11 cellular contexts compared by ENCODE assay signal in genomic region chr11:19079643-19080440, GRCh38. TPM values are rescaled to one million over a fixed set of nuclear protein-coding genes. Genes with fewer than 3 reads are reported as not detected.
DNase-seq lines count a peak whose midpoint lies in the region; TF ChIP-seq lines count a peak whose summit lies in the region.
"Had no signal": no experiment of that assay in that cellular context is flagged by ENCODE, and none has a peak within 500 bp of the region (broad histone marks: within the 10 kb centered on the region; RNA-seq: fewer than 3 reads in every experiment).

No MANE protein-coding gene starts in this region.

- TF ChIP-seq CTCF in HFF-Myc (IDR thresholded peaks at IDR 0.05; ENCODE audit: low read depth, low read length, missing control alignments) (no peak), suprapubic skin (IDR thresholded peaks at IDR 0.05) (no peak)

- H3K4me3 ChIP-seq in HFF-Myc (replicated peaks; ENCODE audit: low read depth, low read length) = no peak overlapping the region
- H3K4me3 ChIP-seq in suprapubic skin = no peak overlapping the region
- H3K4me3 ChIP-seq: heart right ventricle had no signal

- peaks cover 27% of the 10 kb centered on the region for H3K4me1 ChIP-seq in suprapubic skin
- H3K4me1 ChIP-seq: parathyroid adenoma had no signal

- no peak for TF ChIP-seq POLR2A in suprapubic skin (IDR thresholded peaks at IDR 0.05)

- WGBS in suprapubic skin = 15% methylated on average over 6 of the region's 6 CpGs

- H3K36me3 ChIP-seq in suprapubic skin = no peaks in the 10 kb centered on the region
- H3K36me3 ChIP-seq: heart right ventricle had no signal

- TF ChIP-seq EP300 in suprapubic skin (IDR thresholded peaks at IDR 0.05) = no peak

- no peaks in the 10 kb centered on the region for H3K27me3 ChIP-seq in suprapubic skin
- H3K27me3 ChIP-seq: heart right ventricle had no signal

- H3K27ac ChIP-seq in suprapubic skin = peak overlapping the region; percentile 67
- H3K27ac ChIP-seq: heart right ventricle, parathyroid adenoma had no signal

- DNase-seq in HFF-Myc (ENCODE audit: extremely low read depth, low read depth) (peak; percentile 52), astrocyte of the hippocampus (ENCODE audit: low read depth, low spot score) (peak; percentile 93), inferior parietal cortex (ENCODE audit: extremely low spot score) (peak; percentile 15), suprapubic skin (ENCODE audit: low spot score in 2 of 2) (no peak), KG1 (lab: John Stamatoyannopoulos, UW) (no peak), NCI-H2081 (lab: John Stamatoyannopoulos, UW) (no peak)
- DNase-seq in NK-92 treated with Interleukin-12 subunit alpha and Interleukin-12 subunit beta, amount 100 ng/mL, for 24 hours (lab: John Stamatoyannopoulos, UW) = no peak
- no peak for DNase-seq in activated CD4-positive, alpha-beta T cell treated with anti-CD3 and anti-CD28 coated beads for 1 hour
- DNase-seq: heart right ventricle, NCI-H2029 treated with DMSO at 0.1 percent for 48 hours had no signal

- H3K9me3 ChIP-seq in suprapubic skin = no peaks in the 10 kb centered on the region
- H3K9me3 ChIP-seq: heart right ventricle had no signal

RNA-seq across cellular contexts. Expression of gene MRGPRX2, which starts 19.3 kb away (rescaled TPM):
- under 1 TPM in 1 of 4 donors, not detected in 3; 0.45 TPM for total RNA-seq in suprapubic skin

RNA-seq across cellular contexts. Expression of gene ZDHHC13, which starts 37.1 kb away (rescaled TPM):
- total RNA-seq in suprapubic skin = 10 to 100 TPM; 23.8 to 74.6 (median 27.0) TPM

Comparison
In these comparisons a context has a peak if more than half of its experiments do, and no peak if none do; other contexts are left out.
1. DNase-seq: peak in HFF-Myc (single experiment), astrocyte of the hippocampus (single experiment) and inferior parietal cortex (single experiment); none in suprapubic skin (0 of 2), NK-92 treated with Interleukin-12 subunit alpha and Interleukin-12 subunit beta, amount 100 ng/mL, for 24 hours (single experiment), KG1 (single experiment), activated CD4-positive, alpha-beta T cell treated with anti-CD3 and anti-CD28 coated beads for 1 hour (single experiment) and NCI-H2081 (0 of 2).